Comparison of ENCODE assay signal across 10 cellular contexts in the genomic region with DNA sequence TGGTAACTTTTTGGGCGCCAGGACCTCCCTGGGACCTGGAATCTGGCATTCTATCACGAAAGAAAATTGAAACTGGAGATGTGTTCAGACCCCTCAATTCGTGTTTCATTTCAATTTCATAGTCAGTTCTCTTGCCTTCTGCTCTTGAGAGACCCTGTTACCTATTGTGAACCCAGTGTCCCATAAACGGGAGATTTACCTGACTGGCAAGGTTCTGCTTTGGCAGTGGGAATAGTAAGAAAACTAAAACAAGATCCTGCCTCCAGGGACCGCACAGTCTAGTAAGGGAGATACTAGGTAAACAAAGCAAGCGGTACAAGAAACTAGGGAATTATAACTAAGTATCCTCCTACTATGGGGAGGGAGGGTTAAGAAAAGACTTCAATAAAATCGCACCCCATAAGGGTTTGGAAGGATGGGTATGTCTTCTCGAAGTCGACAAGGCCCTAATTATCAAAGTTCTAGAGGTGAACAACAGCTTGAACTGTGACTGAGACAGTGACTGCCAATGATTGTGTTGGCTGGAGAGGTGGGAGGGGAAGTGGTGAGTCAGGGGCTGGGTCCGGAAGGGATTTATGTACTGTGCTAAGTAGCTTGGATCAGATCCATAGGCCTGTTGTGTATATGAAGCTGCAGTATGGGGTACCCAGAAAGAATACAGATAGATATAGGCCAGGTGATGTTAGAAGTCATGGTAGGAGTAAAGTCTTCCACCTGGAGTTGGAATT. TPM values are rescaled to one million over a fixed set of nuclear protein-coding genes. Genes with fewer than 3 reads are reported as not detected.
DNase-seq lines count a peak whose midpoint lies in the region; TF ChIP-seq lines count a peak whose summit lies in the region.
"Had no signal": no experiment of that assay in that cellular context is flagged by ENCODE, and none has a peak within 500 bp of the region (broad histone marks: within the 10 kb centered on the region; RNA-seq: fewer than 3 reads in every experiment).

No MANE protein-coding gene starts in this region.

- H4K8ac ChIP-seq in H9 (replicated peaks; ENCODE audit: insufficient read length, low read depth, low read length) = no peak overlapping the region

- TF ChIP-seq CTCF in H9 (conservative IDR thresholded peaks at IDR 0.05) (no peak), breast epithelium (IDR thresholded peaks at IDR 0.05) (no peak)

- H3K4me3 Mint-ChIP-seq in H9 = peak overlapping the region; percentile 77 to 89
- H3K4me3 Mint-ChIP-seq in CD4-positive, alpha-beta memory T cell = no peak overlapping the region
- H3K4me3 Mint-ChIP-seq: activated CD8-positive, alpha-beta memory T cell treated with anti-CD3 and anti-CD28 coated beads, Interleukin-2, amount 10 ng/mL, durations not matched to agents 7 days and 5 days had no signal

- CTCF ChIA-PET in CD4-positive, alpha-beta memory T cell (lab: Charles Lee; ENCODE audit: partially characterized antibody) = no interaction called here

- H3K36me3 ChIP-seq in breast epithelium = no peaks in the 10 kb centered on the region
- no peaks in the 10 kb centered on the region for H3K36me3 ChIP-seq in CD4-positive, alpha-beta memory T cell (ENCODE audit: insufficient read depth, low read length)

- DNase-seq in H9 (no peak), breast epithelium (ENCODE audit: low spot score in 2 of 2) (no peak), iPS-NIHi11 (ENCODE audit: low spot score) (peak; percentile 19), skeletal muscle cell (ENCODE audit: low read depth) (peak; percentile 43), middle frontal gyrus (ENCODE audit: extremely low spot score, low spot score) (no peak), OCI-M2 (lab: John Stamatoyannopoulos, UW; ENCODE audit: unreplicated experiment) (no peak)
- no peak for DNase-seq in activated T-cell treated with anti-CD3 and anti-CD28 coated beads, Interleukin-2, amount 50 U/mL, for 1 hour
- no peak for DNase-seq in CD4-positive, alpha-beta memory T cell
- DNase-seq: activated CD8-positive, alpha-beta memory T cell treated with anti-CD3 and anti-CD28 coated beads, Interleukin-2, amount 10 ng/mL, durations not matched to agents 7 days and 5 days had no signal

- H3K27me3 ChIP-seq in H9 (ENCODE audit: insufficient read depth, low read length) (no peaks in the 10 kb centered on the region), breast epithelium (no peaks in the 10 kb centered on the region)
- no peaks in the 10 kb centered on the region for H3K27me3 ChIP-seq in CD4-positive, alpha-beta memory T cell (ENCODE audit: insufficient read depth, low read length)

- H3K4me3 ChIP-seq in breast epithelium (peak overlapping the region; percentile 72 to 94 (median 72)), skeletal muscle cell (ENCODE audit: low read depth, low read length) (peak overlapping the region; percentile 51)
- H3K4me3 ChIP-seq in CD4-positive, alpha-beta memory T cell (ENCODE audit: low read length in 2 of 2) = no peak overlapping the region
- H3K4me3 ChIP-seq: K562 had no signal

- no CpG with 5 or more reads among the region's 10 CpGs for WGBS in H9 (ENCODE audit: extremely low coverage, insufficient read length, low lambda C conversion rate)

- peaks cover 3% of the 10 kb centered on the region; the same call in 1 of the 2 replicates for H3K79me2 ChIP-seq in H9 (ENCODE audit: insufficient read depth, low read length)

- TF ChIP-seq POLR2A in breast epithelium (IDR thresholded peaks at IDR 0.05) = no peak

- no peak overlapping the region for H3K23ac ChIP-seq in H9 (ENCODE audit: insufficient read length, low read depth, low read length)

- peak overlapping the region; percentile 41 for H3K9ac ChIP-seq in H9 (ENCODE audit: extremely low read depth, insufficient read length, low read length)

- no peak overlapping the region for H4K91ac ChIP-seq in H9 (ENCODE audit: insufficient read length, low read depth, low read length)

- no peak overlapping the region for H2BK12ac ChIP-seq in H9 (ENCODE audit: insufficient read length, low read depth, low read length)

- H3K27me3 Mint-ChIP-seq in H9 (ENCODE audit: low read depth) = no peaks in the 10 kb centered on the region
- H3K27me3 Mint-ChIP-seq in CD4-positive, alpha-beta memory T cell = peaks cover 5% of the 10 kb centered on the region in 2 donors

- no peak overlapping the region for H3T11ph ChIP-seq in H9 (ENCODE audit: low read length)

- H3K79me1 ChIP-seq in H9 (ENCODE audit: insufficient read depth, low read depth, low read length, poor library complexity, severe bottlenecking) = no peaks in the 10 kb centered on the region

- H4K20me1 ChIP-seq in H9 (ENCODE audit: control insufficient read depth, insufficient read depth, insufficient read length) = no peaks in the 10 kb centered on the region

- H3K27ac Mint-ChIP-seq in H9 = peak overlapping the region in 2 of 3 experiments; percentile 8 to 10; a peak in 1 of 7 replicates
- H3K27ac Mint-ChIP-seq in CD4-positive, alpha-beta memory T cell = no peak overlapping the region
- H3K27ac Mint-ChIP-seq: activated CD8-positive, alpha-beta memory T cell treated with anti-CD3 and anti-CD28 coated beads, Interleukin-2, amount 10 ng/mL, durations not matched to agents 7 days and 5 days had no signal

- H2BK5ac ChIP-seq in H9 (ENCODE audit: insufficient read length, low read length) = no peak overlapping the region

- POLR2A ChIA-PET in CD4-positive, alpha-beta memory T cell (lab: Charles Lee; ENCODE audit: partially characterized antibody) = no interaction called here

- H3K27ac ChIP-seq in H9 (ENCODE audit: insufficient read length, low read depth, low read length) = no peak overlapping the region
- H3K27ac ChIP-seq in breast epithelium = peak overlapping the region; percentile 72 to 95
- H3K27ac ChIP-seq in CD4-positive, alpha-beta memory T cell (ENCODE audit: low read depth, low read length) = no peak overlapping the region

- H3K4ac ChIP-seq in H9 (ENCODE audit: low read depth, low read length) = no peak overlapping the region

- no peak overlapping the region for H2BK20ac ChIP-seq in H9 (ENCODE audit: low read depth, low read length, poor library complexity, severe bottlenecking)

- H3K4me1 ChIP-seq in H9 (ENCODE audit: insufficient read depth, low read length) = peaks cover 3% of the 10 kb centered on the region; the same call in 1 of the 2 replicates
- H3K4me1 ChIP-seq in breast epithelium = no peaks in the 10 kb centered on the region
- no peaks in the 10 kb centered on the region for H3K4me1 ChIP-seq in CD4-positive, alpha-beta memory T cell (ENCODE audit: insufficient read depth, low read length)

- peak overlapping the region; percentile 92 for H3K4me2 ChIP-seq in H9 (ENCODE audit: insufficient read depth, insufficient read length, low read length)

- H3K9me3 ChIP-seq in H9 (ENCODE audit: control insufficient read depth, low read depth, low read length) (no peaks in the 10 kb centered on the region), breast epithelium (no peaks in the 10 kb centered on the region)
- H3K9me3 ChIP-seq in CD4-positive, alpha-beta memory T cell (ENCODE audit: control insufficient read depth in 1 of 2, low read length in 2 of 2) = no peaks in the 10 kb centered on the region

- no peaks in the 10 kb centered on the region for H3K36me3 Mint-ChIP-seq in H9 (ENCODE audit: insufficient read depth in 1 of 3, low read depth in 3 of 3)
- no peaks in the 10 kb centered on the region for H3K36me3 Mint-ChIP-seq in CD4-positive, alpha-beta memory T cell
- H3K36me3 Mint-ChIP-seq: activated CD8-positive, alpha-beta memory T cell treated with anti-CD3 and anti-CD28 coated beads, Interleukin-2, amount 10 ng/mL, durations not matched to agents 7 days and 5 days had no signal

- no peak overlapping the region for H3K14ac ChIP-seq in H9 (ENCODE audit: insufficient read depth, low read length)

- H2BK120ac ChIP-seq in H9 (ENCODE audit: low read depth, low read length, poor library complexity, severe bottlenecking) = no peak overlapping the region

- no peak overlapping the region for H2AFZ ChIP-seq in H9 (ENCODE audit: low read length)

- H3K4me1 Mint-ChIP-seq in H9 = peaks cover 52 to 53% of the 10 kb centered on the region in 2 experiments
- no peaks in the 10 kb centered on the region for H3K4me1 Mint-ChIP-seq in CD4-positive, alpha-beta memory T cell
- H3K4me1 Mint-ChIP-seq: activated CD8-positive, alpha-beta memory T cell treated with anti-CD3 and anti-CD28 coated beads, Interleukin-2, amount 10 ng/mL, durations not matched to agents 7 days and 5 days had no signal

- H3K18ac ChIP-seq in H9 (ENCODE audit: insufficient read length, low read depth, low read length) = no peak overlapping the region

- intact Hi-C loops in breast epithelium (cut with DNase I; ENCODE audit: low total_unique reads) = no loop called here
- intact Hi-C loops in CD4-positive, alpha-beta memory T cell (cut with micrococcal nuclease) = no loop called here

- no peak overlapping the region for H2AK5ac ChIP-seq in H9 (ENCODE audit: insufficient read length, low read length)

- H2BK15ac ChIP-seq in H9 (ENCODE audit: low read depth, low read length) = no peak overlapping the region

- peaks cover 19% of the 10 kb centered on the region for H3K23me2 ChIP-seq in H9 (ENCODE audit: insufficient read length, low read depth, low read length, poor library complexity, severe bottlenecking)

- H4K5ac ChIP-seq in H9 (ENCODE audit: insufficient read length, low read depth, low read length) = no peak overlapping the region

- no peaks in the 10 kb centered on the region for H3K9me3 Mint-ChIP-seq in H9
- peaks cover 3 to 18% (median 10%) of the 10 kb centered on the region in 8 donors for H3K9me3 Mint-ChIP-seq in CD4-positive, alpha-beta memory T cell

- H3K56ac ChIP-seq in H9 (ENCODE audit: insufficient read length, low read depth, low read length) = no peak overlapping the region

RNA-seq across cellular contexts. Expression of gene ACSS3, which starts 0.8 kb away (rescaled TPM):
- total RNA-seq in H9 (2021) = 19.3 TPM in 2 replicates
- 100 to 1,000 TPM in 1 of 3 donors, 10 to 100 TPM in 2; 32.6 to 147 (median 46.5) TPM for total RNA-seq in breast epithelium
- total RNA-seq in CD4-positive, alpha-beta memory T cell = not detected
- polyA plus RNA-seq in CD4-positive, alpha-beta memory T cell = not detected
- total RNA-seq: activated CD8-positive, alpha-beta memory T cell treated with anti-CD3 and anti-CD28 coated beads, Interleukin-2, amount 10 ng/mL, durations not matched to agents 7 days and 5 days had no signal
- polyA plus RNA-seq: K562 had no signal

Comparison
In these comparisons a context has a peak if more than half of its experiments do, and no peak if none do; other contexts are left out.
1. DNase-seq: peak in iPS-NIHi11 (single experiment) and skeletal muscle cell (single experiment); none in H9 (single experiment), breast epithelium (0 of 2), activated T-cell treated with anti-CD3 and anti-CD28 coated beads, Interleukin-2, amount 50 U/mL, for 1 hour (single experiment), CD4-positive, alpha-beta memory T cell (0 of 5), middle frontal gyrus (single experiment) and OCI-M2 (single experiment).
2. H3K27ac ChIP-seq: peak in breast epithelium (2 of 2); none in H9 (single experiment) and CD4-positive, alpha-beta memory T cell (single experiment).
3. H3K27ac Mint-ChIP-seq: peak in H9 (2 of 3); none in CD4-positive, alpha-beta memory T cell (0 of 7).
4. H3K4me3 Mint-ChIP-seq: peak in H9 (2 of 2); none in CD4-positive, alpha-beta memory T cell (0 of 8).
5. H3K4me3 ChIP-seq: peak in breast epithelium (3 of 3) and skeletal muscle cell (single experiment); none in CD4-positive, alpha-beta memory T cell (0 of 2).
6. RNA of gene ACSS3, which starts 0.8 kb away (total RNA-seq): 32.6 to 147 TPM in breast epithelium and 19.3 TPM in H9; not detected in CD4-positive, alpha-beta memory T cell; every median in the first group is over 10 times any median in the second.